In genomic region chr4:156456830-156457229, GRCh38 we compare ENCODE assay signal across 6 cellular contexts.
"Had no signal": no experiment of that assay in that cellular context is flagged by ENCODE, and none has a peak within 500 bp of the region (broad histone marks: within the 10 kb centered on the region; RNA-seq: fewer than 3 reads in every experiment).

No MANE protein-coding gene starts in this region.

- FAIRE-seq: HepG2, HTR-8/SVneo, K562 had no signal

- H3K4me3 ChIP-seq: K562 had no signal

- H3K27ac ChIP-seq: HL-60 had no signal

- ATAC-seq: HepG2, K562 had no signal

- DNase-seq: IMR-90, KBM-7 had no signal
